In genomic region chr11:65059959-65060824, GRCh38 we compare ENCODE assay signal across 23 cellular contexts. TPM values are rescaled to one million over a fixed set of nuclear protein-coding genes. Genes with fewer than 3 reads are reported as not detected.
DNase-seq lines count a peak whose midpoint lies in the region; ATAC-seq, FAIRE-seq and TF ChIP-seq lines count a peak whose summit lies in the region.
"Had no signal": no experiment of that assay in that cellular context is flagged by ENCODE, and none has a peak within 500 bp of the region (broad histone marks: within the 10 kb centered on the region; RNA-seq: fewer than 3 reads in every experiment).

No MANE protein-coding gene starts in this region.

- H3K4me1 ChIP-seq in BLaER1, result peaks cover 36% of the 10 kb centered on the region
- no peaks in the 10 kb centered on the region for H3K4me1 ChIP-seq in IMR-90 (ENCODE audit: control insufficient read depth, insufficient read depth, low read length)
- H3K4me1 ChIP-seq in H1 (replicated peaks in 1 of 4; ENCODE audit: control insufficient read depth in 3 of 4, insufficient read depth in 4 of 4, low read length in 3 of 4), result no peaks in the 10 kb centered on the region
- H3K4me1 ChIP-seq: esophagus squamous epithelium, lower lobe of right lung, psoas muscle had no signal

- H2AFZ ChIP-seq in IMR-90 (replicated peaks; ENCODE audit: low read length, poor library complexity) (no peak overlapping the region), H1 (ENCODE audit: low read length) (no peak overlapping the region)

- H3K27me3 ChIP-seq in BLaER1, result no peaks in the 10 kb centered on the region
- peaks cover 18% of the 10 kb centered on the region; the same call in 1 of the 2 replicates for H3K27me3 ChIP-seq in IMR-90 (ENCODE audit: control insufficient read depth, insufficient read depth, low read length)
- no peaks in the 10 kb centered on the region; a peak in 1 of 7 replicates for H3K27me3 ChIP-seq in H1 (replicated peaks in 1 of 4; ENCODE audit: control insufficient read depth in 3 of 4, extremely low read depth in 1 of 4, insufficient read depth in 3 of 4, low read length in 3 of 4)
- H3K27me3 ChIP-seq: brain microvascular endothelial cell, esophagus squamous epithelium had no signal

- H2AK5ac ChIP-seq in IMR-90 (ENCODE audit: low read depth, low read length), result no peak overlapping the region
- no peak overlapping the region for H2AK5ac ChIP-seq in H1 (ENCODE audit: low read depth, low read length)

- TF ChIP-seq EP300 in H1 (IDR thresholded peaks at IDR 0.05; ENCODE audit: borderline replicate concordance in 1 of 2, low read depth in 2 of 2, low read length in 2 of 2), result no peak

- H4K8ac ChIP-seq in IMR-90 (ENCODE audit: low read depth in 2 of 2, low read length in 2 of 2), result no peak overlapping the region
- H4K8ac ChIP-seq in H1 (ENCODE audit: extremely low read depth, insufficient read depth, low read length), result no peak overlapping the region

- no peaks in the 10 kb centered on the region for H3K79me1 ChIP-seq in IMR-90 (ENCODE audit: low read depth in 1 of 2, low read length in 2 of 2)
- no peaks in the 10 kb centered on the region for H3K79me1 ChIP-seq in H1 (ENCODE audit: low read depth, low read length)

- H3K9me3 ChIP-seq in BLaER1, result no peaks in the 10 kb centered on the region
- no peaks in the 10 kb centered on the region for H3K9me3 ChIP-seq in IMR-90 (ENCODE audit: control insufficient read depth, insufficient read depth, low read length)
- H3K9me3 ChIP-seq in H1 (ENCODE audit: insufficient read depth in 2 of 2, low read depth in 1 of 2, low read length in 1 of 2), result no peaks in the 10 kb centered on the region
- H3K9me3 ChIP-seq: esophagus squamous epithelium, lower lobe of right lung, psoas muscle, SK-N-SH had no signal

- H2BK120ac ChIP-seq in IMR-90 (ENCODE audit: low read depth, low read length) (no peak overlapping the region), H1 (replicated peaks; ENCODE audit: low read depth, low read length) (no peak overlapping the region)

- H3K56ac ChIP-seq in IMR-90 (ENCODE audit: extremely low read depth, insufficient read depth, low read length) (no peak overlapping the region), H1 (replicated peaks; ENCODE audit: insufficient read length, low read depth, low read length) (no peak overlapping the region)

- WGBS in IMR-90 (ENCODE audit: extremely low coverage in 2 of 2, insufficient read length in 1 of 2), 2 experiments, result 46% methylated on average over 3 of the region's 10 CpGs; no CpG with 5 or more reads in 1 of the 2 experiments
- WGBS in H1 (ENCODE audit: extremely low coverage in 1 of 2, insufficient coverage in 1 of 2, insufficient read length in 1 of 2, insufficient replicate concordance in 2 of 2, low coverage in 1 of 2, low lambda C conversion rate in 2 of 2, missing lambda C conversion rate in 1 of 2), 2 experiments, result 87% methylated on average over 10 of the region's 10 CpGs; no CpG with 5 or more reads in 1 of the 2 experiments

- TF ChIP-seq CTCF in IMR-90 (conservative IDR thresholded peaks at IDR 0.05; ENCODE audit: low read depth, low read length) (no peak), H1 (IDR thresholded peaks at IDR 0.05; ENCODE audit: control extremely low read depth in 1 of 3, insufficient read depth in 1 of 3, low read depth in 1 of 3, low read length in 3 of 3) (no peak), GM10266 (IDR thresholded peaks at IDR 0.05; ENCODE audit: control insufficient read depth, insufficient read depth, low read depth, missing control alignments) (no peak)

- ATAC-seq in IMR-90 (ENCODE audit: low read depth) (peak; percentile 27), HG02678 (IDR thresholded peaks at IDR 0.05; ENCODE audit: unreplicated experiment) (no peak)
- ATAC-seq in stimulated activated naive CD8-positive, alpha-beta T cell treated with anti-CD3 and anti-CD28 coated beads, Interleukin-15, amount 100 ng/mL, for 72 hours, result no peak
- ATAC-seq: psoas muscle had no signal

- H3K18ac ChIP-seq in IMR-90 (ENCODE audit: low read depth, low read length), result no peak overlapping the region
- H3K18ac ChIP-seq in H1 (ENCODE audit: extremely low read depth, low read length), result no peak overlapping the region

- H4K20me1 ChIP-seq in BLaER1, result no peaks in the 10 kb centered on the region
- no peaks in the 10 kb centered on the region for H4K20me1 ChIP-seq in IMR-90 (ENCODE audit: insufficient read depth, low read length)
- no peaks in the 10 kb centered on the region for H4K20me1 ChIP-seq in H1 (replicated peaks in 1 of 2; ENCODE audit: control insufficient read depth in 1 of 2, insufficient read depth in 2 of 2, low read length in 2 of 2)

- H3K9ac ChIP-seq in BLaER1, result no peak overlapping the region
- H3K9ac ChIP-seq in IMR-90 (ENCODE audit: low read depth, low read length), result no peak overlapping the region
- no peak overlapping the region for H3K9ac ChIP-seq in H1 (replicated peaks in 1 of 4; ENCODE audit: extremely low read depth in 1 of 4, low read depth in 3 of 4, low read length in 3 of 4)
- H3K9ac ChIP-seq: SK-N-SH had no signal

- no peak overlapping the region for H3K4me3 Mint-ChIP-seq in stimulated activated naive CD8-positive, alpha-beta T cell treated with anti-CD3 and anti-CD28 coated beads, Interleukin-15, amount 100 ng/mL, for 72 hours
- H3K4me3 Mint-ChIP-seq: H9; stimulated activated effector memory CD8-positive, alpha-beta T cell treated with anti-CD3 and anti-CD28 coated beads, Interleukin-12 subunit alpha, Interleukin-12 subunit beta, amount 100 ng/mL, for 72 hours had no signal

- no peak overlapping the region for H4K91ac ChIP-seq in IMR-90 (ENCODE audit: insufficient read depth, low read depth, low read length)
- no peak overlapping the region for H4K91ac ChIP-seq in H1 (replicated peaks; ENCODE audit: insufficient read length, low read length)

- no peak overlapping the region for H4K5ac ChIP-seq in IMR-90 (ENCODE audit: low read depth, low read length)
- H4K5ac ChIP-seq in H1 (ENCODE audit: insufficient read length, low read depth, low read length), result no peak overlapping the region

- H3K4me1 Mint-ChIP-seq in stimulated activated naive CD8-positive, alpha-beta T cell treated with anti-CD3 and anti-CD28 coated beads, Interleukin-15, amount 100 ng/mL, for 72 hours, result peaks cover 14% of the 10 kb centered on the region

- FAIRE-seq in H1 (lab: Jason Lieb, UNC), result no peak
- FAIRE-seq: keratinocyte had no signal

- TF ChIP-seq RAD21 in IMR-90 (IDR thresholded peaks at IDR 0.05; ENCODE audit: low read length), result no peak
- TF ChIP-seq RAD21 in H1 (IDR thresholded peaks at IDR 0.05 in 1 of 2, conservative IDR thresholded peaks at IDR 0.05 in 1 of 2; ENCODE audit: low read depth in 2 of 2, low read length in 2 of 2), result no peak

- in situ Hi-C loops in IMR-90 (cut with MboI; ENCODE audit: low sequenced_read_pairs), result no loop called here

- H2BK5ac ChIP-seq in IMR-90 (ENCODE audit: low read depth, low read length, poor library complexity, severe bottlenecking) (no peak overlapping the region), H1 (ENCODE audit: low read depth, low read length) (no peak overlapping the region)

- dilution Hi-C loops in IMR-90 (cut with HindIII; ENCODE audit: low sequenced_read_pairs, unreplicated experiment), result no loop called here

- no peaks in the 10 kb centered on the region for H3K27me3 Mint-ChIP-seq in stimulated activated naive CD8-positive, alpha-beta T cell treated with anti-CD3 and anti-CD28 coated beads, Interleukin-15, amount 100 ng/mL, for 72 hours

- H3K9me1 ChIP-seq in IMR-90 (ENCODE audit: insufficient read depth, low read length), result peaks cover 5% of the 10 kb centered on the region; the same call in 1 of the 2 replicates

- no peaks in the 10 kb centered on the region for H3K9me3 Mint-ChIP-seq in stimulated activated naive CD8-positive, alpha-beta T cell treated with anti-CD3 and anti-CD28 coated beads, Interleukin-15, amount 100 ng/mL, for 72 hours
- H3K9me3 Mint-ChIP-seq: H9; stimulated activated effector memory CD8-positive, alpha-beta T cell treated with anti-CD3 and anti-CD28 coated beads, Interleukin-12 subunit alpha, Interleukin-12 subunit beta, amount 100 ng/mL, for 72 hours had no signal

- TF ChIP-seq POLR2A in IMR-90 (IDR thresholded peaks at IDR 0.05; ENCODE audit: low read depth, low read length), result no peak
- no peak for TF ChIP-seq POLR2A in H1 (IDR thresholded peaks at IDR 0.05; ENCODE audit: control extremely low read depth in 1 of 2, low read depth in 2 of 2, low read length in 2 of 2)

- no peaks in the 10 kb centered on the region for H3K79me2 ChIP-seq in H1 (ENCODE audit: control insufficient read depth in 1 of 2, insufficient read depth in 2 of 2, low read length in 2 of 2)

- no peaks in the 10 kb centered on the region for H3K23me2 ChIP-seq in H1 (ENCODE audit: low read depth, low read length)

- no TSS peak for BruUV-seq in IMR-90 (replicated peaks; lab: Mats Ljungman, UMichigan)

- H3K14ac ChIP-seq in IMR-90 (replicated peaks; ENCODE audit: low read depth, low read length) (no peak overlapping the region), H1 (ENCODE audit: insufficient read length) (no peak overlapping the region)

- 0 out of 2 replicates have a peak overlapping the region, but pooled peaks have one; percentile 5 for H2BK12ac ChIP-seq in H1 (ENCODE audit: low read depth, low read length)

- intact Hi-C loops in IMR-90 (cut with micrococcal nuclease), result no loop called here

- POLR2A ChIA-PET in IMR-90 (lab: Charles Lee; ENCODE audit: unreplicated experiment), result no interaction called here
- POLR2A ChIA-PET in H1 (lab: Charles Lee; ENCODE audit: partially characterized antibody), result interaction anchor here (0.6 kb wide), 1 partner anchor 14 kb away, joined by 3 read pairs; no protein-coding TSS in a partner anchor

- H2BK15ac ChIP-seq in IMR-90 (ENCODE audit: low read depth, low read length) (no peak overlapping the region), H1 (ENCODE audit: low read length) (no peak overlapping the region)

- peak overlapping the region; percentile 39 for H2AK9ac ChIP-seq in IMR-90 (replicated peaks; ENCODE audit: low read depth, low read length, poor library complexity)

- H3K36me3 ChIP-seq in BLaER1 (no peaks in the 10 kb centered on the region), IMR-90 (ENCODE audit: control insufficient read depth, insufficient read depth, low read length) (no peaks in the 10 kb centered on the region), H1 (ENCODE audit: control insufficient read depth in 2 of 4, insufficient read depth in 4 of 4, low read length in 3 of 4) (no peaks in the 10 kb centered on the region)
- H3K36me3 ChIP-seq: brain microvascular endothelial cell, esophagus squamous epithelium, lower lobe of right lung had no signal

- H2BK20ac ChIP-seq in IMR-90 (ENCODE audit: low read depth, low read length) (no peak overlapping the region), H1 (ENCODE audit: low read length) (no peak overlapping the region)

- no peak overlapping the region for H3K4ac ChIP-seq in IMR-90 (ENCODE audit: low read depth, low read length)
- H3K4ac ChIP-seq in H1 (replicated peaks; ENCODE audit: insufficient read length, low read depth, low read length), result no peak overlapping the region

- no peak overlapping the region for H3K27ac Mint-ChIP-seq in stimulated activated naive CD8-positive, alpha-beta T cell treated with anti-CD3 and anti-CD28 coated beads, Interleukin-15, amount 100 ng/mL, for 72 hours
- H3K27ac Mint-ChIP-seq: stimulated activated effector memory CD8-positive, alpha-beta T cell treated with anti-CD3 and anti-CD28 coated beads, Interleukin-12 subunit alpha, Interleukin-12 subunit beta, amount 100 ng/mL, for 72 hours had no signal

- H3K27ac ChIP-seq in BLaER1 (no peak overlapping the region), IMR-90 (ENCODE audit: insufficient read depth, low read length) (no peak overlapping the region), H1 (ENCODE audit: low read depth, low read length) (no peak overlapping the region)
- H3K27ac ChIP-seq: brain microvascular endothelial cell, coronary artery, esophagus squamous epithelium, lower lobe of right lung, psoas muscle, VCaP had no signal

- H3K4me3 ChIP-seq in BLaER1 (no peak overlapping the region), IMR-90 (ENCODE audit: insufficient read depth, low read depth, low read length) (no peak overlapping the region), H1 (ENCODE audit: extremely low read depth in 1 of 4, insufficient read depth in 2 of 4, low read depth in 3 of 4, low read length in 4 of 4) (no peak overlapping the region)
- H3K4me3 ChIP-seq: coronary artery, esophagus squamous epithelium, lower lobe of right lung, psoas muscle had no signal

- DNase-seq in IMR-90 (peak; percentile 22), H1 (ENCODE audit: low read depth in 1 of 2, low spot score in 2 of 2) (no peak), GM10266 (ENCODE audit: extremely low spot score) (no peak)
- DNase-seq in stimulated activated naive CD8-positive, alpha-beta T cell treated with anti-CD3 and anti-CD28 coated beads, Interleukin-15, amount 100 ng/mL, for 72 hours, result no peak
- DNase-seq: activated CD4-positive, alpha-beta T cell treated with anti-CD3 and anti-CD28 coated beads, Interleukin-2, amount 50 U/mL, for 4 hours; activated effector memory CD4-positive, alpha-beta T cell treated with anti-CD3 and anti-CD28 coated beads, Interleukin-2, amount 50 U/mL, for 16 hours; activated T-cell treated with anti-CD3 and anti-CD28 coated beads for 4 hours; brain microvascular endothelial cell; esophagus squamous epithelium; lower lobe of right lung; NCI-H2171; NCI-H524 treated with DMSO at 0.1 percent for 48 hours; psoas muscle; SK-N-SH; stimulated activated CD4-positive, alpha-beta T cell treated with anti-CD3 and anti-CD28 coated beads, Interleukin-1b, Interleukin-23, amount 100 ng/mL, for 48 hours had no signal

- H3K4me2 ChIP-seq in BLaER1 (peak overlapping the region; percentile 19; the same call in 1 of the 2 replicates), IMR-90 (ENCODE audit: low read depth, low read length) (no peak overlapping the region), H1 (ENCODE audit: insufficient read depth in 1 of 2, low read depth in 2 of 2, low read length in 2 of 2) (no peak overlapping the region)
- H3K4me2 ChIP-seq: SK-N-SH had no signal

- CTCF ChIA-PET in IMR-90 (lab: Yijun Ruan, JAX) (no interaction called here), H1 (lab: Charles Lee; ENCODE audit: partially characterized antibody) (interaction anchor here (0.6 to 4.2 kb wide), 6 partner anchors 14 to 1202 kb away, joined by 3 to 28 read pairs (median 4); partner anchors contain the start of genes ARL2 and TM7SF2)

- no peak overlapping the region; the same call in 1 of the 2 replicates for H3K23ac ChIP-seq in IMR-90 (ENCODE audit: low read depth, low read length)
- H3K23ac ChIP-seq in H1 (ENCODE audit: insufficient read length), result no peak overlapping the region

RNA-seq across cellular contexts. Expression of gene NAALADL1, which starts 1.8 kb away (rescaled TPM):
- total RNA-seq in IMR-90 (2012; rRNA removed), result 2.8 and 3.8 TPM in 2 replicates
- 5.8 and 6.3 TPM in 2 replicates for polyA plus RNA-seq in IMR-90 (2012; rRNA removed)
- polyA plus RNA-seq in IMR-90 (2012; cell fraction: cytosol; rRNA removed), result 6.2 and 7.2 TPM in 2 replicates
- polyA plus RNA-seq in IMR-90 (2012; cell fraction: nucleus; rRNA removed; ENCODE audit: low replicate concordance), result 6.6 and 13.2 TPM in 2 replicates
- 7.5 and 8.1 TPM in 2 replicates for total RNA-seq in H1 (2021; fragmentation: NEBNext Ultra II Directional; extraction: Animal tissue kit (Norgen Biotek cat#: 25700))
- 9.9 and 12.6 TPM in 2 replicates for polyA plus RNA-seq in H1 (2011; rRNA removed)
- polyA plus RNA-seq in H1 (2011; cell fraction: cytosol; rRNA removed), result 11.1 TPM
- polyA plus RNA-seq in H1 (2011; cell fraction: nucleus; rRNA removed), result 29.3 TPM
- 7.0 to 9.4 TPM (median 7.7 TPM) in 4 replicates for polyA plus RNA-seq in H1 (2012, experiment 1 of 2)
- polyA plus RNA-seq in H1 (2012, experiment 2 of 2), result 6.5 TPM
- 3.9 TPM for polyA plus RNA-seq in H1 (2013, experiment 1 of 2)
- polyA plus RNA-seq in H1 (2013, experiment 2 of 2), result 3.5 TPM
- polyA minus RNA-seq in H1 (2011; rRNA and poly(A)+ RNA removed), result 2.7 and 9.6 TPM in 2 replicates
- polyA minus RNA-seq in H1 (2011; cell fraction: cytosol; rRNA and poly(A)+ RNA removed), result 2.8 TPM
- polyA minus RNA-seq in H1 (2011; cell fraction: nucleus; rRNA and poly(A)+ RNA removed), result 3.5 TPM
- total RNA-seq: G401 had no signal
- polyA plus RNA-seq: SK-N-SH had no signal

RNA-seq across cellular contexts. Expression of gene SAC3D1, which starts 19.2 kb away (rescaled TPM):
- total RNA-seq in IMR-90 (2012; rRNA removed), result 2.8 and 2.9 TPM in 2 replicates
- polyA plus RNA-seq in IMR-90 (2012; rRNA removed) (13.2 and 15.4 TPM in 2 replicates), H1 (2011; rRNA removed) (25.8 and 41.3 TPM in 2 replicates)
- polyA plus RNA-seq in IMR-90 (2012; cell fraction: cytosol; rRNA removed), result 15.5 and 29.2 TPM in 2 replicates
- polyA plus RNA-seq in IMR-90 (2012; cell fraction: nucleus; rRNA removed; ENCODE audit: low replicate concordance), result 6.5 and 20.0 TPM in 2 replicates
- total RNA-seq in H1 (2021; fragmentation: NEBNext Ultra II Directional; extraction: Animal tissue kit (Norgen Biotek cat#: 25700)), result 19.4 and 23.3 TPM in 2 replicates
- polyA plus RNA-seq in H1 (2011; cell fraction: cytosol; rRNA removed), result 27.5 TPM
- 27.6 TPM for polyA plus RNA-seq in H1 (2011; cell fraction: nucleus; rRNA removed)
- polyA plus RNA-seq in H1 (2012, experiment 1 of 2), result 10.1 to 20.1 TPM (median 18.5 TPM) in 4 replicates
- 13.0 TPM for polyA plus RNA-seq in H1 (2012, experiment 2 of 2)
- 16.0 TPM for polyA plus RNA-seq in H1 (2013, experiment 1 of 2)
- 15.8 TPM for polyA plus RNA-seq in H1 (2013, experiment 2 of 2)
- 3.8 and 5.2 TPM in 2 replicates for polyA minus RNA-seq in H1 (2011; rRNA and poly(A)+ RNA removed)
- polyA minus RNA-seq in H1 (2011; cell fraction: cytosol; rRNA and poly(A)+ RNA removed), result 14.0 TPM
- 11.7 TPM for polyA minus RNA-seq in H1 (2011; cell fraction: nucleus; rRNA and poly(A)+ RNA removed)

RNA-seq across cellular contexts. Expression of gene CDCA5, which starts 23.6 kb away (rescaled TPM):
- 9.1 and 10.0 TPM in 2 replicates for total RNA-seq in IMR-90 (2012; rRNA removed)
- 14.0 and 14.9 TPM in 2 replicates for polyA plus RNA-seq in IMR-90 (2012; rRNA removed)
- 6.1 and 14.3 TPM in 2 replicates for polyA plus RNA-seq in IMR-90 (2012; cell fraction: cytosol; rRNA removed)
- polyA plus RNA-seq in IMR-90 (2012; cell fraction: nucleus; rRNA removed; ENCODE audit: low replicate concordance), result 14.9 and 15.2 TPM in 2 replicates
- 87.0 and 90.0 TPM in 2 replicates for total RNA-seq in H1 (2021; fragmentation: NEBNext Ultra II Directional; extraction: Animal tissue kit (Norgen Biotek cat#: 25700))
- polyA plus RNA-seq in H1 (2011; rRNA removed), result 39.2 and 53.7 TPM in 2 replicates
- 60.2 TPM for polyA plus RNA-seq in H1 (2011; cell fraction: cytosol; rRNA removed)
- 77.0 TPM for polyA plus RNA-seq in H1 (2011; cell fraction: nucleus; rRNA removed)
- 76.4 to 81.1 TPM (median 78.9 TPM) in 4 replicates for polyA plus RNA-seq in H1 (2012, experiment 1 of 2)
- polyA plus RNA-seq in H1 (2012, experiment 2 of 2), result 74.2 TPM
- polyA plus RNA-seq in H1 (2013, experiment 1 of 2), result 48.2 TPM
- polyA plus RNA-seq in H1 (2013, experiment 2 of 2), result 49.9 TPM
- polyA minus RNA-seq in H1 (2011; rRNA and poly(A)+ RNA removed), result 35.7 and 48.7 TPM in 2 replicates
- 26.7 TPM for polyA minus RNA-seq in H1 (2011; cell fraction: cytosol; rRNA and poly(A)+ RNA removed)
- 34.7 TPM for polyA minus RNA-seq in H1 (2011; cell fraction: nucleus; rRNA and poly(A)+ RNA removed)

RNA-seq across cellular contexts. Expression of gene ZFPL1, which starts 23.8 kb away (rescaled TPM):
- total RNA-seq in IMR-90 (2012; rRNA removed), result 24.0 and 27.2 TPM in 2 replicates
- polyA plus RNA-seq in IMR-90 (2012; rRNA removed) (67.5 and 75.6 TPM in 2 replicates), H1 (2011; rRNA removed) (76.8 and 103 TPM in 2 replicates)
- polyA plus RNA-seq in IMR-90 (2012; cell fraction: cytosol; rRNA removed), result 38.1 and 65.8 TPM in 2 replicates
- 88.1 and 130 TPM in 2 replicates for polyA plus RNA-seq in IMR-90 (2012; cell fraction: nucleus; rRNA removed; ENCODE audit: low replicate concordance)
- 21.4 and 21.5 TPM in 2 replicates for total RNA-seq in H1 (2021; fragmentation: NEBNext Ultra II Directional; extraction: Animal tissue kit (Norgen Biotek cat#: 25700))
- polyA plus RNA-seq in H1 (2011; cell fraction: cytosol; rRNA removed), result 34.0 TPM
- polyA plus RNA-seq in H1 (2011; cell fraction: nucleus; rRNA removed), result 53.5 TPM
- polyA plus RNA-seq in H1 (2012, experiment 1 of 2), result 18.1 to 31.4 TPM (median 28.3 TPM) in 4 replicates
- 36.8 TPM for polyA plus RNA-seq in H1 (2012, experiment 2 of 2)
- polyA plus RNA-seq in H1 (2013, experiment 1 of 2), result 29.6 TPM
- polyA plus RNA-seq in H1 (2013, experiment 2 of 2), result 26.8 TPM
- polyA minus RNA-seq in H1 (2011; rRNA and poly(A)+ RNA removed), result 20.3 and 23.4 TPM in 2 replicates
- polyA minus RNA-seq in H1 (2011; cell fraction: cytosol; rRNA and poly(A)+ RNA removed), result 13.9 TPM
- polyA minus RNA-seq in H1 (2011; cell fraction: nucleus; rRNA and poly(A)+ RNA removed), result 21.1 TPM

RNA-seq across cellular contexts. Expression of gene SNX15, which starts 33.0 kb away (rescaled TPM):
- total RNA-seq in IMR-90 (2012; rRNA removed), result 8.1 and 9.0 TPM in 2 replicates
- polyA plus RNA-seq in IMR-90 (2012; rRNA removed) (15.2 and 16.3 TPM in 2 replicates), H1 (2011; rRNA removed) (13.0 and 20.2 TPM in 2 replicates)
- 12.7 and 13.7 TPM in 2 replicates for polyA plus RNA-seq in IMR-90 (2012; cell fraction: cytosol; rRNA removed)
- polyA plus RNA-seq in IMR-90 (2012; cell fraction: nucleus; rRNA removed; ENCODE audit: low replicate concordance), result 11.7 and 14.6 TPM in 2 replicates
- 18.3 and 19.6 TPM in 2 replicates for total RNA-seq in H1 (2021; fragmentation: NEBNext Ultra II Directional; extraction: Animal tissue kit (Norgen Biotek cat#: 25700))
- polyA plus RNA-seq in H1 (2011; cell fraction: cytosol; rRNA removed), result 13.9 TPM
- 13.3 TPM for polyA plus RNA-seq in H1 (2011; cell fraction: nucleus; rRNA removed)
- 0.94 to 19.7 TPM (median 15.7 TPM) in 4 replicates for polyA plus RNA-seq in H1 (2012, experiment 1 of 2)
- 17.1 TPM for polyA plus RNA-seq in H1 (2012, experiment 2 of 2)
- 11.2 TPM for polyA plus RNA-seq in H1 (2013, experiment 1 of 2)
- polyA plus RNA-seq in H1 (2013, experiment 2 of 2), result 10.0 TPM
- 5.2 and 10.9 TPM in 2 replicates for polyA minus RNA-seq in H1 (2011; rRNA and poly(A)+ RNA removed)
- polyA minus RNA-seq in H1 (2011; cell fraction: cytosol; rRNA and poly(A)+ RNA removed), result 7.0 TPM
- 9.8 TPM for polyA minus RNA-seq in H1 (2011; cell fraction: nucleus; rRNA and poly(A)+ RNA removed)
